17 cellular contexts compared by ENCODE assay signal in genomic region chr13:110773480-110773879, GRCh38.
"Had no signal": no experiment of that assay in that cellular context is flagged by ENCODE, and none has a peak within 500 bp of the region (broad histone marks: within the 10 kb centered on the region; RNA-seq: fewer than 3 reads in every experiment).

No MANE protein-coding gene starts in this region.

- H3K27ac ChIP-seq: coronary artery, dorsolateral prefrontal cortex, esophagus squamous epithelium, gastroesophageal sphincter, heart left ventricle, hepatocyte, left lung, lower lobe of right lung had no signal

- DNase-seq: dermis blood vessel endothelial cell; dorsolateral prefrontal cortex; effector CD4-positive, alpha-beta T cell; effector memory CD4-positive, alpha-beta T cell; esophagus squamous epithelium; foreskin fibroblast; heart left ventricle; hypothalamus; left cardiac atrium; left lung; left ventricle myocardium superior; lower lobe of right lung; mesendoderm; midbrain had no signal

- H3K4me1 ChIP-seq: esophagus squamous epithelium, gastroesophageal sphincter, left lung, lower lobe of right lung had no signal

- H3K9me3 ChIP-seq: esophagus squamous epithelium, gastroesophageal sphincter, heart left ventricle, left lung, lower lobe of right lung had no signal

- H3K4me3 ChIP-seq: coronary artery, dorsolateral prefrontal cortex, esophagus squamous epithelium, gastroesophageal sphincter, heart left ventricle, hepatocyte, left lung, lower lobe of right lung had no signal

- ATAC-seq: gastroesophageal sphincter, heart left ventricle, left cardiac atrium, left lung, left ventricle myocardium superior, lower lobe of right lung had no signal

- H3K27me3 ChIP-seq: dorsolateral prefrontal cortex, esophagus squamous epithelium, hepatocyte, left lung had no signal
